28 cellular contexts compared by ENCODE assay signal in genomic region chr3:173838644-173839043, GRCh38.
"Had no signal": no experiment of that assay in that cellular context is flagged by ENCODE, and none has a peak within 500 bp of the region (broad histone marks: within the 10 kb centered on the region; RNA-seq: fewer than 3 reads in every experiment).

No MANE protein-coding gene starts in this region.

- DNase-seq: hypothalamus; immature natural killer cell; kidney; left colon; left lung; lower lobe of right lung; mammary epithelial cell; mesenchymal stem cell; naive thymus-derived CD8-positive, alpha-beta T cell; nucleus accumbens; pancreas; posterior cingulate gyrus; retina; right cardiac atrium; sigmoid colon; stimulated activated CD4-positive, alpha-beta T cell treated with anti-CD3 and anti-CD28 coated beads, Interleukin-1b, Interleukin-23, amount 100 ng/mL, for 48 hours; stimulated activated CD4-positive, alpha-beta T cell treated with anti-CD3 and anti-CD28 coated beads, Interleukin-2, amount 100 ng/mL, for 48 hours; stimulated activated CD4-positive, alpha-beta T cell treated with anti-CD3 and anti-CD28 coated beads, Interleukin-4, amount 100 ng/mL, for 4 hours; stimulated activated CD8-positive, alpha-beta memory T cell treated with anti-CD3 and anti-CD28 coated beads, Interleukin-4, amount 100 ng/mL, for 48 hours; stimulated activated naive CD4-positive, alpha-beta T cell treated with Interleukin-2 at 50 U/mL for 16 hours; stimulated activated naive CD8-positive, alpha-beta T cell treated with anti-CD3 and anti-CD28 coated beads, Interleukin-15, amount 100 ng/mL, for 72 hours; substantia nigra; uterus had no signal

- H3K36me3 ChIP-seq: left lung, lower lobe of right lung, pancreas, prostate gland, sigmoid colon, tibial nerve, uterus had no signal

- H3K4me2 ChIP-seq: smooth muscle cell had no signal

- H3K27ac ChIP-seq: left lung, lower lobe of right lung, pancreas, prostate gland, sigmoid colon, tibial nerve, uterus had no signal

- ATAC-seq: left colon; left lung; lower lobe of right lung; naive thymus-derived CD8-positive, alpha-beta T cell; pancreas; right cardiac atrium; stimulated activated memory B cell treated with anti-CD40 and anti-IgM and Interleukin-4, amounts not matched to agents 10 μg/mL and 1 μg/mL and 100 μg/mL, for 72 hours; stimulated activated naive CD8-positive, alpha-beta T cell treated with anti-CD3 and anti-CD28 coated beads, Interleukin-15, amount 100 ng/mL, for 72 hours had no signal

- H3K9me3 ChIP-seq: left lung, lower lobe of right lung, pancreas, prostate gland, sigmoid colon, tibial nerve, uterus had no signal

- FAIRE-seq: islet of Langerhans, pancreas had no signal

- H3K4me1 ChIP-seq: left lung, lower lobe of right lung, pancreas, prostate gland, sigmoid colon, tibial nerve, uterus had no signal

- H3K4me3 ChIP-seq: left lung, lower lobe of right lung, pancreas, prostate gland, sigmoid colon, smooth muscle cell, tibial nerve, uterus had no signal

- H3K27me3 ChIP-seq: left lung, pancreas, sigmoid colon, tibial nerve, uterus had no signal
